In the genomic region with DNA sequence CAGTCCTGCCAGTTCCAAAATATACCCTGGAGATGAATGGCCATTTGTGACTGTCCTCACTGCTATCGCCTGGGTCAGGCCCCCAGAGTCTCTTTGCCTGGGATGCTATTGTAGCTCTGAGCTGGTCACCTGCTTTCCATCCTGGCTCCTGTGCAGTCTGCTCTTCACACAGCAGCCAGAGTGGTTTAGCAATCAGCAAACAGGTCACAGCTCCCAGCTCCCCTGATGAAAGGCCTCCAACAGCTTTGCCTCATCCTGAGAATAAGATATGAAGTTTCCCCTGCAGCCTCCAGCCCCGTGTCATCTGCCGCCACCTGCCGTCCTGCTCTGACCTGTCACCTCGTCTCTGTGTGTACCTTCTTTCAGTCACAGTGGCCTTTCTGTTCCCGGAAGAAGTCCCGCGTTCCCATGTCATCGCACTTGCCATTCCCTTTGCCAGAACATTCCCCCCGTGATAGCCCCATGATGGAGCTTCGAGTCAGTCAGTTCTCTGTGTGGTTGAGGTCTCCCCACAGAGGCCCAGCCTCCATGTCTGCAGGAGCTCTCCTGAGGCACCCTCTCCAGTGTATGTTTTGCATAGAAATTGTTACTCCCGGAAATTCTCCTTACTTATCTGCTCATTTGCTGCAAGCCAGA, we compare ENCODE assay signal across 11 cellular contexts.
DNase-seq lines count a peak whose midpoint lies in the region; ATAC-seq, FAIRE-seq and TF ChIP-seq lines count a peak whose summit lies in the region.
"Had no signal": no experiment of that assay in that cellular context is flagged by ENCODE, and none has a peak within 500 bp of the region (broad histone marks: within the 10 kb centered on the region; RNA-seq: fewer than 3 reads in every experiment).

No MANE protein-coding gene starts in this region.

- H3K36me3 ChIP-seq in HEK293 (ENCODE audit: control insufficient read depth in 2 of 2, insufficient read depth in 1 of 2, low read length in 2 of 2) (no peaks in the 10 kb centered on the region), body of pancreas (replicated peaks in 1 of 2; ENCODE audit: insufficient read depth in 1 of 2, low read depth in 2 of 2) (no peaks in the 10 kb centered on the region), pancreas (no peaks in the 10 kb centered on the region)

- no peak for FAIRE-seq in pancreas (lab: Jason Lieb, UNC)

- H3K9me3 ChIP-seq in HEK293 (ENCODE audit: control insufficient read depth, insufficient read depth, low read depth, low read length) (no peaks in the 10 kb centered on the region), body of pancreas (no peaks in the 10 kb centered on the region), pancreas (no peaks in the 10 kb centered on the region), T-helper 17 cell (ENCODE audit: control insufficient read depth, low read length, poor library complexity, severe bottlenecking) (no peaks in the 10 kb centered on the region)

- DNase-seq in NCI-H2107 (lab: John Stamatoyannopoulos, UW): peak; percentile 61
- peak in 3 of 4 donors; percentile 25 to 33 (median 31) for DNase-seq in body of pancreas
- DNase-seq in pancreas: no peak
- DNase-seq in T-helper 17 cell: no peak
- no peak for DNase-seq in D341Med (ENCODE audit: low spot score)
- no peak for DNase-seq in stimulated activated CD4-positive, alpha-beta T cell treated with anti-CD3 and anti-CD28 coated beads, Interleukin-15, amount 100 ng/mL, for 24 hours
- DNase-seq: activated CD4-positive, alpha-beta T cell treated with anti-CD3 and anti-CD28 coated beads for 4 hours; effector CD4-positive, alpha-beta T cell; HFFc6; stimulated activated naive CD4-positive, alpha-beta T cell treated with Interleukin-2 at 50 U/mL for 16 hours had no signal

- no peak overlapping the region for H3K27ac ChIP-seq in HEK293 (ENCODE audit: extremely low read depth, low read depth, low read length)
- no peak overlapping the region for H3K27ac ChIP-seq in body of pancreas
- H3K27ac ChIP-seq in pancreas: no peak overlapping the region

- no peak overlapping the region for H3K4me3 ChIP-seq in HEK293 (ENCODE audit: low read depth, low read length)
- no peak overlapping the region for H3K4me3 ChIP-seq in body of pancreas
- no peak overlapping the region for H3K4me3 ChIP-seq in pancreas

- WGBS in body of pancreas, 2 donors: 77 to 78% methylated on average over 12 of the region's 12 CpGs
- 68 to 72% methylated on average over 12 of the region's 12 CpGs for WGBS in pancreas, 2 donors

- H3K4me1 Mint-ChIP-seq in T-helper 17 cell: peaks cover 17% of the 10 kb centered on the region

- no peaks in the 10 kb centered on the region for H3K27me3 Mint-ChIP-seq in T-helper 17 cell

- H3K4me1 ChIP-seq in HEK293 (ENCODE audit: control insufficient read depth, insufficient read depth, low read length) (no peaks in the 10 kb centered on the region), body of pancreas (peaks cover 11% of the 10 kb centered on the region), pancreas (peaks cover 0 to 3% (median 0%) of the 10 kb centered on the region in 3 donors)

- no peak overlapping the region for H3K27ac Mint-ChIP-seq in T-helper 17 cell
- H3K27ac Mint-ChIP-seq: HFFc6 had no signal

- TF ChIP-seq POLR2A in body of pancreas (IDR thresholded peaks at IDR 0.05): no peak

- no peak overlapping the region for H3K4me3 Mint-ChIP-seq in T-helper 17 cell
- H3K4me3 Mint-ChIP-seq: HFFc6 had no signal

- CTCF ChIA-PET in HEK293 (lab: Yijun Ruan, JAX): interaction anchor here (1.0 to 1.3 kb wide), 4 partner anchors 11 to 189 kb away, joined by 3 to 6 read pairs (median 4); no protein-coding TSS in a partner anchor

- peaks cover 6% of the 10 kb centered on the region for H3K36me3 Mint-ChIP-seq in T-helper 17 cell (ENCODE audit: low read depth)

- ATAC-seq in body of pancreas (no peak), pancreas (peak in 3 of 4 donors; percentile 18 to 75 (median 69)), T-helper 17 cell (no peak)

- no peak for TF ChIP-seq CTCF in HEK293 (tag by site-specific recombination; IDR thresholded peaks at IDR 0.05)
- peak in 1 of 7 experiments; percentile 26 for TF ChIP-seq CTCF in body of pancreas (IDR thresholded peaks at IDR 0.05)
- no peak for TF ChIP-seq CTCF in pancreas (IDR thresholded peaks at IDR 0.05)

- intact Hi-C loops in body of pancreas (cut with DNase I): loop anchor here (10.0 kb wide), 1 partner anchor 163 kb away; no protein-coding TSS in a partner anchor
- intact Hi-C loops in pancreas (cut with DNase I): no loop called here

- H3K27me3 ChIP-seq in body of pancreas (no peaks in the 10 kb centered on the region), pancreas (no peaks in the 10 kb centered on the region)

- POLR2A ChIA-PET in HEK293 (lab: Yijun Ruan, JAX): no interaction called here

TF ChIP-seq in HEK293, 187 proteins besides CTCF, POLR2A, EP300 and RAD21:
- TF ChIP-seq ZIC2 (tag by site-specific recombination; IDR thresholded peaks at IDR 0.05) (peak; percentile 81), ZNF654 (tag by site-specific recombination; IDR thresholded peaks at IDR 0.05; ENCODE audit: low read depth) (no peak)

Comparison
In these comparisons a context has a peak if more than half of its experiments do, and no peak if none do; other contexts are left out.
1. DNase-seq: peak in NCI-H2107 (single experiment) and body of pancreas (3 of 4); none in pancreas (0 of 6), T-helper 17 cell (0 of 3), D341Med (single experiment) and stimulated activated CD4-positive, alpha-beta T cell treated with anti-CD3 and anti-CD28 coated beads, Interleukin-15, amount 100 ng/mL, for 24 hours (single experiment).
2. ATAC-seq: peak in pancreas (3 of 4); none in body of pancreas (single experiment) and T-helper 17 cell (single experiment).